In genomic region chr20:2914160-2914559, GRCh38 we compare ENCODE assay signal across 9 cellular contexts. TPM values are rescaled to one million over a fixed set of nuclear protein-coding genes. Genes with fewer than 3 reads are reported as not detected.
DNase-seq lines count a peak whose midpoint lies in the region; ATAC-seq and TF ChIP-seq lines count a peak whose summit lies in the region.
"Had no signal": no experiment of that assay in that cellular context is flagged by ENCODE, and none has a peak within 500 bp of the region (broad histone marks: within the 10 kb centered on the region; RNA-seq: fewer than 3 reads in every experiment).

No MANE protein-coding gene starts in this region.

- H3K36me3 Mint-ChIP-seq in GM23338 (ENCODE audit: low read depth): peaks cover 8% of the 10 kb centered on the region; the same call in 2 of the 3 replicates
- peaks cover 3 to 16% (median 7%) of the 10 kb centered on the region in 5 donors for H3K36me3 Mint-ChIP-seq in naive thymus-derived CD4-positive, alpha-beta T cell
- peaks cover 11% of the 10 kb centered on the region for H3K36me3 Mint-ChIP-seq in activated T-helper 17 cell treated with anti-CD3 and anti-CD28 coated beads, Interleukin-2, amount 50 U/mL, for 72 hours (ENCODE audit: low read depth)
- peaks cover 9% of the 10 kb centered on the region for H3K36me3 Mint-ChIP-seq in activated CD4-positive, alpha-beta T cell treated with anti-CD3 and anti-CD28 coated beads, Interleukin-2, amount 10 ng/mL, durations not matched to agents 7 days and 5 days (ENCODE audit: low read depth)

- H3K36me3 ChIP-seq in BLaER1 (peaks cover 16% of the 10 kb centered on the region), GM23338 (ENCODE audit: insufficient read depth) (no peaks in the 10 kb centered on the region), PC-3 (ENCODE audit: low read depth, low read length) (no peaks in the 10 kb centered on the region)
- no peaks in the 10 kb centered on the region for H3K36me3 ChIP-seq in naive thymus-derived CD4-positive, alpha-beta T cell (ENCODE audit: control insufficient read depth in 2 of 3, insufficient read depth in 3 of 3, low read length in 3 of 3)

- H3K79me2 ChIP-seq in GM23338 (replicated peaks; ENCODE audit: insufficient read depth) (peaks cover 54% of the 10 kb centered on the region), PC-3 (ENCODE audit: low read length) (peaks cover 14% of the 10 kb centered on the region)

- CTCF ChIA-PET in PC-3 (lab: Charles Lee): interaction anchor here (0.6 kb wide), 1 partner anchor 87 kb away, joined by 9 read pairs; no protein-coding TSS in a partner anchor
- CTCF ChIA-PET in naive thymus-derived CD4-positive, alpha-beta T cell (lab: Charles Lee): interaction anchor here (0.6 kb wide), 1 partner anchor 9 kb away, joined by 3 read pairs; no protein-coding TSS in a partner anchor
- CTCF ChIA-PET in activated CD4-positive, alpha-beta T cell treated with anti-CD3 and anti-CD28 coated beads, Interleukin-2, amount 10 ng/mL, durations not matched to agents 7 days and 5 days (lab: Charles Lee): interaction anchor here (0.5 to 1.2 kb wide), 2 partner anchors 16 to 139 kb away, joined by 3 to 6 read pairs; no protein-coding TSS in a partner anchor

- H3K4me3 Mint-ChIP-seq in GM23338: no peak overlapping the region
- H3K4me3 Mint-ChIP-seq in naive thymus-derived CD4-positive, alpha-beta T cell: no peak overlapping the region
- H3K4me3 Mint-ChIP-seq in activated T-helper 17 cell treated with anti-CD3 and anti-CD28 coated beads, Interleukin-2, amount 50 U/mL, for 72 hours: no peak overlapping the region
- H3K4me3 Mint-ChIP-seq in activated CD4-positive, alpha-beta T cell treated with anti-CD3 and anti-CD28 coated beads, Interleukin-2, amount 10 ng/mL, durations not matched to agents 7 days and 5 days: no peak overlapping the region

- ATAC-seq in GM23338 (no peak), PC-3 (peak; percentile 83)
- no peak for ATAC-seq in naive thymus-derived CD4-positive, alpha-beta T cell
- no peak for ATAC-seq in activated T-helper 17 cell treated with anti-CD3 and anti-CD28 coated beads, Interleukin-2, amount 50 U/mL, for 72 hours (replicated peaks)

- peaks cover 23% of the 10 kb centered on the region for H3K4me1 Mint-ChIP-seq in GM23338
- peaks cover 12 to 40% (median 16%) of the 10 kb centered on the region in 7 donors for H3K4me1 Mint-ChIP-seq in naive thymus-derived CD4-positive, alpha-beta T cell
- H3K4me1 Mint-ChIP-seq in activated T-helper 17 cell treated with anti-CD3 and anti-CD28 coated beads, Interleukin-2, amount 50 U/mL, for 72 hours: peaks cover 15% of the 10 kb centered on the region
- H3K4me1 Mint-ChIP-seq in activated CD4-positive, alpha-beta T cell treated with anti-CD3 and anti-CD28 coated beads, Interleukin-2, amount 10 ng/mL, durations not matched to agents 7 days and 5 days: peaks cover 8% of the 10 kb centered on the region

- H3F3A ChIP-seq in GM23338 (replicated peaks; ENCODE audit: low read depth) (no peaks in the 10 kb centered on the region), PC-3 (ENCODE audit: low read length, unreplicated experiment) (no peaks in the 10 kb centered on the region)

- H3K27me3 ChIP-seq in BLaER1: no peaks in the 10 kb centered on the region
- no peaks in the 10 kb centered on the region for H3K27me3 ChIP-seq in GM23338 (ENCODE audit: insufficient read depth)
- no peaks in the 10 kb centered on the region for H3K27me3 ChIP-seq in PC-3 (ENCODE audit: low read length)
- no peaks in the 10 kb centered on the region for H3K27me3 ChIP-seq in naive thymus-derived CD4-positive, alpha-beta T cell (ENCODE audit: control insufficient read depth in 2 of 2, insufficient read depth in 2 of 2, low read length in 2 of 2)

- no peak overlapping the region for H3K4me3 ChIP-seq in BLaER1
- H3K4me3 ChIP-seq in GM23338: no peak overlapping the region
- no peak overlapping the region for H3K4me3 ChIP-seq in PC-3 (ENCODE audit: low read length)
- H3K4me3 ChIP-seq in naive thymus-derived CD4-positive, alpha-beta T cell (ENCODE audit: low read length): no peak overlapping the region

- H3K27ac ChIP-seq in BLaER1: no peak overlapping the region
- no peak overlapping the region for H3K27ac ChIP-seq in GM23338 (ENCODE audit: low read depth)
- no peak overlapping the region for H3K27ac ChIP-seq in PC-3 (ENCODE audit: low read length)
- no peak overlapping the region for H3K27ac ChIP-seq in naive thymus-derived CD4-positive, alpha-beta T cell (ENCODE audit: low read depth, low read length)

- H3K4me1 ChIP-seq in BLaER1 (peaks cover 20% of the 10 kb centered on the region), GM23338 (ENCODE audit: insufficient read depth) (peaks cover 31% of the 10 kb centered on the region), PC-3 (ENCODE audit: insufficient read depth, low read length) (peaks cover 7% of the 10 kb centered on the region)
- H3K4me1 ChIP-seq in naive thymus-derived CD4-positive, alpha-beta T cell (ENCODE audit: control insufficient read depth in 2 of 2, insufficient read depth in 2 of 2, low read length in 2 of 2): no peaks in the 10 kb centered on the region

- H2AFZ ChIP-seq in GM23338 (no peak overlapping the region), PC-3 (ENCODE audit: low read length) (no peak overlapping the region)

- H4K20me1 ChIP-seq in BLaER1: peaks cover 51% of the 10 kb centered on the region
- H4K20me1 ChIP-seq in GM23338 (replicated peaks; ENCODE audit: insufficient read depth): no peaks in the 10 kb centered on the region; the same call in 1 of the 2 replicates
- H4K20me1 ChIP-seq in PC-3 (ENCODE audit: low read length): no peaks in the 10 kb centered on the region

- H3K9ac ChIP-seq in BLaER1 (peak overlapping the region; percentile 2; the same call in 1 of the 2 replicates), PC-3 (ENCODE audit: low read length) (no peak overlapping the region)

- DNase-seq in GM23338 (ENCODE audit: low spot score): no peak
- DNase-seq in PC-3: peak; percentile 50
- DNase-seq in glomerular visceral epithelial cell (ENCODE audit: extremely low spot score): peak; percentile 12
- DNase-seq in naive thymus-derived CD4-positive, alpha-beta T cell: no peak
- no peak for DNase-seq in activated CD4-positive, alpha-beta T cell treated with anti-CD3 and anti-CD28 coated beads, Interleukin-2, amount 10 ng/mL, durations not matched to agents 7 days and 5 days
- no peak for DNase-seq in mesenteric fat pad (ENCODE audit: low spot score)
- DNase-seq: GOT3 had no signal

- peaks cover 4% of the 10 kb centered on the region for H3K27me3 Mint-ChIP-seq in GM23338 (ENCODE audit: insufficient read depth, low read depth, poor library complexity)
- no peaks in the 10 kb centered on the region for H3K27me3 Mint-ChIP-seq in naive thymus-derived CD4-positive, alpha-beta T cell
- no peaks in the 10 kb centered on the region for H3K27me3 Mint-ChIP-seq in activated T-helper 17 cell treated with anti-CD3 and anti-CD28 coated beads, Interleukin-2, amount 50 U/mL, for 72 hours
- no peaks in the 10 kb centered on the region for H3K27me3 Mint-ChIP-seq in activated CD4-positive, alpha-beta T cell treated with anti-CD3 and anti-CD28 coated beads, Interleukin-2, amount 10 ng/mL, durations not matched to agents 7 days and 5 days

- no peaks in the 10 kb centered on the region for H3K9me3 Mint-ChIP-seq in GM23338
- no peaks in the 10 kb centered on the region for H3K9me3 Mint-ChIP-seq in naive thymus-derived CD4-positive, alpha-beta T cell
- no peaks in the 10 kb centered on the region for H3K9me3 Mint-ChIP-seq in activated T-helper 17 cell treated with anti-CD3 and anti-CD28 coated beads, Interleukin-2, amount 50 U/mL, for 72 hours
- H3K9me3 Mint-ChIP-seq in activated CD4-positive, alpha-beta T cell treated with anti-CD3 and anti-CD28 coated beads, Interleukin-2, amount 10 ng/mL, durations not matched to agents 7 days and 5 days: no peaks in the 10 kb centered on the region

- no peaks in the 10 kb centered on the region for H3K9me2 ChIP-seq in GM23338 (ENCODE audit: insufficient read depth)
- no peaks in the 10 kb centered on the region for H3K9me2 ChIP-seq in PC-3 (replicated peaks; ENCODE audit: low read length)

- POLR2A ChIA-PET in PC-3 (lab: Charles Lee; ENCODE audit: unreplicated experiment): no interaction called here
- POLR2A ChIA-PET in naive thymus-derived CD4-positive, alpha-beta T cell (lab: Charles Lee): no interaction called here
- POLR2A ChIA-PET in activated CD4-positive, alpha-beta T cell treated with anti-CD3 and anti-CD28 coated beads, Interleukin-2, amount 10 ng/mL, durations not matched to agents 7 days and 5 days (lab: Charles Lee): no interaction called here

- no TSS peak for BruUV-seq in PC-3 (replicated peaks; lab: Mats Ljungman, UMichigan)

- H3K27ac Mint-ChIP-seq in GM23338: no peak overlapping the region
- H3K27ac Mint-ChIP-seq in naive thymus-derived CD4-positive, alpha-beta T cell: no peak overlapping the region
- H3K27ac Mint-ChIP-seq in activated T-helper 17 cell treated with anti-CD3 and anti-CD28 coated beads, Interleukin-2, amount 50 U/mL, for 72 hours: no peak overlapping the region
- H3K27ac Mint-ChIP-seq in activated CD4-positive, alpha-beta T cell treated with anti-CD3 and anti-CD28 coated beads, Interleukin-2, amount 10 ng/mL, durations not matched to agents 7 days and 5 days: no peak overlapping the region

- intact Hi-C loops in PC-3 (cut with micrococcal nuclease): loop anchor here (1.0 kb wide), 1 partner anchor 87 kb away; no protein-coding TSS in a partner anchor
- intact Hi-C loops in naive thymus-derived CD4-positive, alpha-beta T cell (cut with micrococcal nuclease): loop anchor here in 1 of 2 donors (10.0 kb wide), 1 partner anchor 61 kb away; no protein-coding TSS in a partner anchor

- H3K9me3 ChIP-seq in BLaER1: peaks cover 17% of the 10 kb centered on the region
- no peaks in the 10 kb centered on the region for H3K9me3 ChIP-seq in PC-3 (ENCODE audit: low read length)
- H3K9me3 ChIP-seq in naive thymus-derived CD4-positive, alpha-beta T cell (ENCODE audit: control insufficient read depth in 2 of 3, low read length in 3 of 3): no peaks in the 10 kb centered on the region

- H3K4me2 ChIP-seq in BLaER1: no peak overlapping the region
- no peak overlapping the region for H3K4me2 ChIP-seq in GM23338
- H3K4me2 ChIP-seq in PC-3 (ENCODE audit: low read length): no peak overlapping the region

- peak; percentile 25 to 62; a peak in 3 of 4 replicates for TF ChIP-seq CTCF in GM23338 (conservative IDR thresholded peaks at IDR 0.05; ENCODE audit: low read depth in 2 of 2)
- TF ChIP-seq CTCF in PC-3 (conservative IDR thresholded peaks at IDR 0.05; ENCODE audit: low read depth, low read length): peak; percentile 55; the same call in 1 of the 2 replicates

TF ChIP-seq in GM23338, 12 proteins besides CTCF, POLR2A, EP300 and RAD21 (continues in another document):
- TF ChIP-seq CREB1 (CRISPR knock-in tag; IDR thresholded peaks at IDR 0.05; ENCODE audit: low read depth): no peak

RNA-seq across cellular contexts. Expression of gene PTPRA, which starts 40.9 kb away (rescaled TPM):
- total RNA-seq in GM23338 (2014; rRNA removed; shearing (Covaris generic)): 37.8 and 43.9 TPM in 2 replicates
- polyA plus RNA-seq in GM23338 (2016; fragmentation: Nextera tagmentation; extraction: Ambion mirVana): 39.3 and 46.9 TPM in 2 replicates
- total RNA-seq in PC-3 (2014; rRNA removed) (33.6 and 35.0 TPM in 2 replicates), mesenteric fat pad (65.2 TPM)
- 10 to 100 TPM; 68.0 to 86.6 (median 81.2) TPM for total RNA-seq in naive thymus-derived CD4-positive, alpha-beta T cell
- polyA plus RNA-seq in naive thymus-derived CD4-positive, alpha-beta T cell: 10 to 100 TPM; 27.5 to 41.7 TPM
- total RNA-seq in activated T-helper 17 cell treated with anti-CD3 and anti-CD28 coated beads, Interleukin-2, amount 50 U/mL, for 72 hours: 10 to 100 TPM; 40.0 to 46.5 TPM
- 10 to 100 TPM; 66.4 to 83.9 TPM for total RNA-seq in activated CD4-positive, alpha-beta T cell treated with anti-CD3 and anti-CD28 coated beads, Interleukin-2, amount 10 ng/mL, durations not matched to agents 7 days and 5 days

Comparison
In these comparisons a context has a peak if more than half of its experiments do, and no peak if none do; other contexts are left out.
1. DNase-seq: peak in PC-3 (single experiment) and glomerular visceral epithelial cell (single experiment); none in GM23338 (single experiment), naive thymus-derived CD4-positive, alpha-beta T cell (0 of 9), activated CD4-positive, alpha-beta T cell treated with anti-CD3 and anti-CD28 coated beads, Interleukin-2, amount 10 ng/mL, durations not matched to agents 7 days and 5 days (single experiment) and mesenteric fat pad (single experiment).